ENCODE assay signal across 8 cellular contexts in genomic region chr9:127917603-127918002, GRCh38. TPM values are rescaled to one million over a fixed set of nuclear protein-coding genes. Genes with fewer than 3 reads are reported as not detected.
DNase-seq lines count a peak whose midpoint lies in the region; ATAC-seq and TF ChIP-seq lines count a peak whose summit lies in the region.

No MANE protein-coding gene starts in this region.

- H3K27ac ChIP-seq in Karpas-422 (ENCODE audit: low read length) (peak overlapping the region; percentile 55), breast epithelium (peak overlapping the region; percentile 68 to 85), prostate gland (peak overlapping the region; percentile 33 to 66)

- TF ChIP-seq POLR2A in breast epithelium (IDR thresholded peaks at IDR 0.05) (no peak), prostate gland (IDR thresholded peaks at IDR 0.05) (no peak)

- H3K9me3 ChIP-seq in Karpas-422 (ENCODE audit: low read length) = no peaks in the 10 kb centered on the region
- H3K9me3 ChIP-seq in breast epithelium = no peaks in the 10 kb centered on the region
- H3K9me3 ChIP-seq in prostate gland = no peaks in the 10 kb centered on the region

- peak overlapping the region; percentile 62 for H3K9ac ChIP-seq in Karpas-422 (ENCODE audit: low read length)

- peak overlapping the region; percentile 66; the same call in 1 of the 2 replicates for H2AFZ ChIP-seq in Karpas-422 (ENCODE audit: low read length)

- H3K27me3 ChIP-seq in Karpas-422 (ENCODE audit: low read length) = no peaks in the 10 kb centered on the region
- no peaks in the 10 kb centered on the region for H3K27me3 ChIP-seq in breast epithelium
- no peaks in the 10 kb centered on the region for H3K27me3 ChIP-seq in prostate gland (replicated peaks; ENCODE audit: insufficient read depth)

- H4K20me1 ChIP-seq in Karpas-422 (ENCODE audit: insufficient read depth, low read depth, low read length) = no peaks in the 10 kb centered on the region

- H3K4me1 ChIP-seq in Karpas-422 (ENCODE audit: low read length) = peaks cover 35% of the 10 kb centered on the region
- H3K4me1 ChIP-seq in breast epithelium = peaks cover 6 to 8% of the 10 kb centered on the region in 2 donors
- no peaks in the 10 kb centered on the region for H3K4me1 ChIP-seq in prostate gland (replicated peaks)

- peak; percentile 89 for DNase-seq in Karpas-422
- no peak for DNase-seq in breast epithelium (ENCODE audit: low spot score in 2 of 2)
- DNase-seq in prostate gland (ENCODE audit: low spot score) = no peak
- DNase-seq in COR-L47 (lab: John Stamatoyannopoulos, UW) = no peak
- DNase-seq in activated CD4-positive, CD25-positive, alpha-beta regulatory T cell treated with anti-CD3 and anti-CD28 coated beads, Interleukin-2, amount 50 U/mL, for 72 hours = no peak
- no peak for DNase-seq in hepatic stellate cell (ENCODE audit: low spot score)

- whole genome bisulfite sequencing in prostate gland = 66% methylated on average over 6 of the region's 6 CpGs

- H3K79me2 ChIP-seq in Karpas-422 (ENCODE audit: low read length) = peaks cover 17% of the 10 kb centered on the region

- no peak for TF ChIP-seq CTCF in breast epithelium (IDR thresholded peaks at IDR 0.05)
- no peak for TF ChIP-seq CTCF in prostate gland (IDR thresholded peaks at IDR 0.05)

- H3K4me3 ChIP-seq in Karpas-422 (ENCODE audit: low read length) (peak overlapping the region; percentile 61), breast epithelium (peak overlapping the region in 2 of 3 donors; percentile 61 to 78), prostate gland (no peak overlapping the region)

- ATAC-seq in GM18511 (IDR thresholded peaks at IDR 0.05; ENCODE audit: unreplicated experiment) (peak; percentile 31), HG03442 (IDR thresholded peaks at IDR 0.05; ENCODE audit: unreplicated experiment) (no peak)

- intact Hi-C loops in breast epithelium (cut with DNase I; ENCODE audit: low total_unique reads) (no loop called here), prostate gland (cut with DNase I) (loop anchor here (5.0 to 10.0 kb wide), 4 partner anchors 115 to 413 kb away; partner anchors contain the start of genes CDK9, FPGS and STXBP1)

- H3K36me3 ChIP-seq in Karpas-422 (ENCODE audit: insufficient read depth, low read length) (0 out of 2 replicates have a peak, but pooled peaks cover 8% of the 10 kb centered on the region), breast epithelium (no peaks in the 10 kb centered on the region), prostate gland (no peaks in the 10 kb centered on the region)

- H3K9me2 ChIP-seq in Karpas-422 (replicated peaks; ENCODE audit: insufficient read depth, low read length) = no peaks in the 10 kb centered on the region

- H3K4me2 ChIP-seq in Karpas-422 (ENCODE audit: low read depth, low read length, poor library complexity, severe bottlenecking) = peak overlapping the region; percentile 67

RNA-seq across cellular contexts. Expression of gene ST6GALNAC4, which starts 0.8 kb away (rescaled TPM):
- 23.5 and 41.6 TPM in 2 replicates for total RNA-seq in Karpas-422 (2014; rRNA removed; shearing (Covaris generic); ENCODE audit: low replicate concordance)
- 10 to 100 TPM; 17.6 to 44.6 (median 24.0) TPM for total RNA-seq in breast epithelium
- 10 to 100 TPM; 21.8 to 47.0 TPM for total RNA-seq in prostate gland

RNA-seq across cellular contexts. Expression of gene PIP5KL1, which starts 13.0 kb away (rescaled TPM):
- 2.7 and 3.1 TPM in 2 replicates for total RNA-seq in Karpas-422 (2014; rRNA removed; shearing (Covaris generic); ENCODE audit: low replicate concordance)
- 10 to 100 TPM in 1 of 3 donors, 1 to 10 TPM in 2; 2.2 to 10.1 (median 5.2) TPM for total RNA-seq in breast epithelium
- total RNA-seq in prostate gland = 10 to 100 TPM in 1 of 2 donors, 1 to 10 TPM in 1; 3.1 to 16.5 TPM

RNA-seq across cellular contexts. Expression of gene ST6GALNAC6, which starts 18.2 kb away (rescaled TPM):
- 21.7 and 55.7 TPM in 2 replicates for total RNA-seq in Karpas-422 (2014; rRNA removed; shearing (Covaris generic); ENCODE audit: low replicate concordance)
- total RNA-seq in breast epithelium (100 to 1,000 TPM in 2 of 3 donors, 10 to 100 TPM in 1; 61.5 to 175 (median 103) TPM), prostate gland (10 to 100 TPM; 46.4 to 95.1 TPM)

RNA-seq across cellular contexts. Expression of gene DPM2, which starts 20.1 kb away (rescaled TPM):
- 21.5 and 34.4 TPM in 2 replicates for total RNA-seq in Karpas-422 (2014; rRNA removed; shearing (Covaris generic); ENCODE audit: low replicate concordance)
- total RNA-seq in breast epithelium (10 to 100 TPM; 10.6 to 17.4 (median 17.1) TPM), prostate gland (10 to 100 TPM; 28.1 to 28.2 TPM)

RNA-seq across cellular contexts. Expression of gene AK1, which starts 40.1 kb away (rescaled TPM):
- 1.0 and 32.6 TPM in 2 replicates for total RNA-seq in Karpas-422 (2014; rRNA removed; shearing (Covaris generic); ENCODE audit: low replicate concordance)
- total RNA-seq in breast epithelium (10 to 100 TPM; 23.5 to 30.2 (median 23.6) TPM), prostate gland (100 to 1,000 TPM in 1 of 2 donors, 10 to 100 TPM in 1; 22.2 to 123 TPM)

Comparison
In these comparisons a context has a peak if more than half of its experiments do, and no peak if none do; other contexts are left out.
1. H3K4me3 ChIP-seq: peak in Karpas-422 (single experiment) and breast epithelium (2 of 3); none in prostate gland (0 of 2).
2. Peak in every context shown above with its lines, with median percentiles within 50 percentile points of each other: H3K27ac ChIP-seq.